1 cellular context compared by ENCODE assay signal in the genomic region with DNA sequence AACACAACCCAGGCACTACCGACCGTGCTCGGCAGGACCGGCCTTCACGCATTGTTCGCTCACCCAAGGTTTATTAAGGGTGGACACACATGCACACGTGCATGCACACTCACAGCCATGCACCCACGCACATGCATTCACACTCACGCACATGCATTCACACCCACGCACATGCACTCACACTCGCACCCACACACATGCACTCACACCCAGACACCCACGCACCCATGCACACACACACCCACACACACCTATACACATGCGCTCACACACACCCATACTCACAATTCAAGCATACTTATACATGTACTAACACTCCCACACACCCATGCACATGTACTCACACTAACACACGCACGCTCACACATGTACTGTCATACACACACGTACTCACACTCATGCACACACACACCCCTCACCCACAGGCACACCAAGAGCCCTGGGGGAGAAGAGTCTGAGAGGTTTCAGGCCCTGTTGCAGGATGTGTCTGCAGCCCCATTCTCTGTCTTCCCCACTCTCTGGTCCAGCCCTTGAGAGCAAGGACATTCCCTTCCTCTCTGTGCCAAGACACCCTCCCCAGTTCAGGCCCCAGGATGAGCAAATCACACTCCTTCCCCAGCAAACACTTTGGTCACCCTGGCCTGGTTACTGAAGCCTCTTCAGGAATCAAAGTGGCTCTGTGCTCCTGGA.
TF ChIP-seq lines count a peak whose summit lies in the region.

No MANE protein-coding gene starts in this region.

TF ChIP-seq in H1, 55 proteins besides CTCF, POLR2A, EP300 and RAD21:
- TF ChIP-seq GABPA (IDR thresholded peaks at IDR 0.05; ENCODE audit: borderline replicate concordance, insufficient read depth, low read length) (no peak), CTBP2 (IDR thresholded peaks at IDR 0.05; ENCODE audit: borderline replicate concordance, insufficient read depth, insufficient read length, low read length) (no peak), CHD2 (IDR thresholded peaks at IDR 0.05; ENCODE audit: low read length) (no peak), TBP (IDR thresholded peaks at IDR 0.05; ENCODE audit: low read depth, low read length) (no peak), RNF2 (IDR thresholded peaks at IDR 0.05; ENCODE audit: borderline replicate concordance, low read depth, low read length, missing control alignments, poor library complexity, severe bottlenecking) (no peak), SP4 (IDR thresholded peaks at IDR 0.05; ENCODE audit: low read length) (no peak), KDM5A (IDR thresholded peaks at IDR 0.05; ENCODE audit: low read length) (no peak), TEAD4 (IDR thresholded peaks at IDR 0.05; ENCODE audit: low read depth, low read length) (no peak)
